13 cellular contexts compared by ENCODE assay signal in genomic region chr17:14747576-14747940, GRCh38.
"Had no signal": no experiment of that assay in that cellular context is flagged by ENCODE, and none has a peak within 500 bp of the region (broad histone marks: within the 10 kb centered on the region; RNA-seq: fewer than 3 reads in every experiment).

No MANE protein-coding gene starts in this region.

- H3K36me3 ChIP-seq: pancreas had no signal

- H3K9me3 ChIP-seq: pancreas, testis had no signal

- H3K9me3 Mint-ChIP-seq: activated B cell treated with CpG ODN at 0.5 μM for 24 hours; activated CD4-positive, alpha-beta T cell treated with anti-CD3 and anti-CD28 coated beads, Interleukin-2, amount 10 ng/mL, durations not matched to agents 7 days and 5 days; activated naive CD4-positive, alpha-beta T cell treated with anti-CD3 and anti-CD28 coated beads for 36 hours; activated T-helper 17 cell treated with anti-CD3 and anti-CD28 coated beads, Interleukin-2, amount 50 U/mL, for 72 hours; natural killer cell treated with Interleukin-12 subunit alpha and Interleukin-12 subunit beta and Interleukin-15 and Interleukin-18, amount 100 ng/mL, for 72 hours; stimulated activated naive CD8-positive, alpha-beta T cell treated with anti-CD3 and anti-CD28 coated beads, Interleukin-15, amount 100 ng/mL, for 72 hours had no signal

- H3K4me1 ChIP-seq: pancreas, testis had no signal

- H3K27ac Mint-ChIP-seq: activated B cell treated with CpG ODN at 0.5 μM for 24 hours; activated CD4-positive, alpha-beta T cell treated with anti-CD3 and anti-CD28 coated beads, Interleukin-2, amount 10 ng/mL, durations not matched to agents 7 days and 5 days; activated naive CD4-positive, alpha-beta T cell treated with anti-CD3 and anti-CD28 coated beads for 36 hours; activated T-helper 17 cell treated with anti-CD3 and anti-CD28 coated beads, Interleukin-2, amount 50 U/mL, for 72 hours; natural killer cell treated with Interleukin-12 subunit alpha and Interleukin-12 subunit beta and Interleukin-15 and Interleukin-18, amount 100 ng/mL, for 72 hours; T-helper 17 cell had no signal

- H3K27me3 ChIP-seq: pancreas, testis had no signal

- H3K4me1 Mint-ChIP-seq: activated B cell treated with CpG ODN at 0.5 μM for 24 hours; activated T-helper 17 cell treated with anti-CD3 and anti-CD28 coated beads, Interleukin-2, amount 50 U/mL, for 72 hours; T-helper 17 cell had no signal

- H3K27me3 Mint-ChIP-seq: activated CD4-positive, alpha-beta T cell treated with anti-CD3 and anti-CD28 coated beads, Interleukin-2, amount 10 ng/mL, durations not matched to agents 7 days and 5 days; activated T-helper 17 cell treated with anti-CD3 and anti-CD28 coated beads, Interleukin-2, amount 50 U/mL, for 72 hours; stimulated activated naive CD8-positive, alpha-beta T cell treated with anti-CD3 and anti-CD28 coated beads, Interleukin-15, amount 100 ng/mL, for 72 hours had no signal

- H3K4me3 ChIP-seq: pancreas, testis had no signal

- H3K27ac ChIP-seq: pancreas, testis had no signal

- DNase-seq: activated B cell treated with CpG ODN at 0.5 μM for 24 hours; activated CD4-positive, alpha-beta T cell treated with anti-CD3 and anti-CD28 coated beads, Interleukin-2, amount 10 ng/mL, durations not matched to agents 7 days and 5 days; activated naive CD4-positive, alpha-beta T cell treated with anti-CD3 and anti-CD28 coated beads for 36 hours; activated T-cell treated with anti-CD3 and anti-CD28 coated beads for 4 hours; effector CD4-positive, alpha-beta T cell; glutamatergic neuron; pancreas; stimulated activated CD4-positive, alpha-beta T cell treated with anti-CD3 and anti-CD28 coated beads, Interleukin-4, amount 100 ng/mL, for 4 hours; stimulated activated naive CD8-positive, alpha-beta T cell treated with anti-CD3 and anti-CD28 coated beads, Interleukin-15, amount 100 ng/mL, for 72 hours; T-helper 17 cell; testis had no signal

- H3K4me3 Mint-ChIP-seq: activated B cell treated with CpG ODN at 0.5 μM for 24 hours; activated CD4-positive, alpha-beta T cell treated with anti-CD3 and anti-CD28 coated beads, Interleukin-2, amount 10 ng/mL, durations not matched to agents 7 days and 5 days; activated naive CD4-positive, alpha-beta T cell treated with anti-CD3 and anti-CD28 coated beads for 36 hours; activated T-helper 17 cell treated with anti-CD3 and anti-CD28 coated beads, Interleukin-2, amount 50 U/mL, for 72 hours; natural killer cell treated with Interleukin-12 subunit alpha and Interleukin-12 subunit beta and Interleukin-15 and Interleukin-18, amount 100 ng/mL, for 72 hours; stimulated activated naive CD8-positive, alpha-beta T cell treated with anti-CD3 and anti-CD28 coated beads, Interleukin-15, amount 100 ng/mL, for 72 hours; T-helper 17 cell had no signal

- H3K36me3 Mint-ChIP-seq: natural killer cell treated with Interleukin-12 subunit alpha and Interleukin-12 subunit beta and Interleukin-15 and Interleukin-18, amount 100 ng/mL, for 72 hours had no signal
